16 cellular contexts compared by ENCODE assay signal in the genomic region with DNA sequence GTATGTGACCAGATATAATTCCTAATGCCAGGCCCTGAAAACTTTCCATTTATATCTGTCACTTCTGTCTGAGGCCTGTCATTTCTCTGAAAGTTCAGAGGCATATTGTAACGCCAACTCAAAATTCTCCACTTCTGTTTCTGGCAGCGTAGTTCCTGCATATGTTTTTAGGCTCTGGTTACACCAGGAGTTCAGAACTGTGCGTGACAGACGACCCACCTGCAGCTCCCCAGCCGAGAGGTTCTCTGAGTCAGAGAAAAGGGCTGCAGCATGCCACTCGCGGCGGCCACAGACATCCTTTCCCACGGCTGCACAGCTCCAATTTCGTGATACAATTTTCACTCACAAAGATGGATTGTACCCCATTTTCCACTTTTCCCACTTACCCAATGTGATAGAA.
"Had no signal": no experiment of that assay in that cellular context is flagged by ENCODE, and none has a peak within 500 bp of the region (broad histone marks: within the 10 kb centered on the region; RNA-seq: fewer than 3 reads in every experiment).

No MANE protein-coding gene starts in this region.

- H3K36me3 ChIP-seq: esophagus squamous epithelium, pancreas, stomach had no signal

- H3K9me3 ChIP-seq: pancreas, stomach had no signal

- H3K4me2 ChIP-seq: hepatocyte had no signal

- H3K27ac ChIP-seq: esophagus squamous epithelium, hepatocyte, pancreas, stomach had no signal

- H3K4me3 ChIP-seq: esophagus squamous epithelium, hepatocyte, pancreas, stomach had no signal

- H3K4me1 ChIP-seq: esophagus squamous epithelium, pancreas, stomach had no signal

- DNase-seq: effector memory CD8-positive, alpha-beta T cell; esophagus squamous epithelium; foreskin fibroblast; kidney glomerular epithelial cell; mammary epithelial cell; natural killer cell; nucleus accumbens; pancreas; right cardiac atrium; small intestine; stimulated activated CD4-positive, alpha-beta T cell treated with anti-CD3 and anti-CD28 coated beads, Interleukin-12 subunit alpha, Interleukin-12 subunit beta, amount 100 ng/mL, for 4 hours; stimulated activated naive CD4-positive, alpha-beta T cell; stomach; trophoblast cell had no signal

- H2AFZ ChIP-seq: hepatocyte had no signal

- ATAC-seq: effector memory CD8-positive, alpha-beta T cell; left lobe of liver; natural killer cell; pancreas; right cardiac atrium had no signal

- H3K27me3 ChIP-seq: esophagus squamous epithelium, hepatocyte, pancreas, stomach had no signal
